Comparison of ENCODE assay signal across 8 cellular contexts in the genomic region with DNA sequence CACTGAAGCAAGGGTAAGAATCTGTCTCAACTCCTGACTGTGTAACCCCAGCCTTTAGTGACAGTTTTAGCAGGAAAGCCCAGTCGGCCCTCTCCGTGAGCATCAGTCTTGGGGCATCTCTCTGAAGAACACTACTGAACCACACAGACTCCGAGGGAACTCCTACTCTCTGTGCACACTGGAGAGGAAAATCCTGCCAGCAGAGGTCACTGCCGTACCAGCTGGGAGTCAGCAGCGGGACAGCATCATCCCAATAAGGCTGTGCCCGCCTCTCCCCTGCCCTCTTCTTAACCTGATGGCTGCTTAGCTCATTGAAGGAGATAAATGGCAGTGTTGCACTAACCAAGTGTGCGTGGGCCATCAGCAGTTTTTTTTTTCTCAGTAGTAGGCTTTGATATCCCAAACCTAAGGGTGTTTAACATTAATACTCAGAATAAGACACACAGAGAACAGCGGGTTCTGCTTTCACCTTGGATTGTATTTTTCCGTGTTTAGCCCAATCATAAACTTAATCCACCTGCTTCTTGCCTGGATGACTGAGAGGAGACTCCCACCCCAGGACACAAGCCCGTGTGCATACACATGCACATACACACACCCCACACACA. TPM values are rescaled to one million over a fixed set of nuclear protein-coding genes. Genes with fewer than 3 reads are reported as not detected.
DNase-seq lines count a peak whose midpoint lies in the region; ATAC-seq and TF ChIP-seq lines count a peak whose summit lies in the region.

No MANE protein-coding gene starts in this region.

- no peaks in the 10 kb centered on the region for H3K27me3 ChIP-seq in KMS-11 (ENCODE audit: insufficient read depth, low read depth)

- ATAC-seq in GM21723 (IDR thresholded peaks at IDR 0.05; ENCODE audit: unreplicated experiment) = peak; percentile 96
- peak; percentile 95 for ATAC-seq in esophagus mucosa
- ATAC-seq in naive thymus-derived CD8-positive, alpha-beta T cell = peak; percentile 100
- ATAC-seq in stimulated activated memory B cell treated with anti-CD40 and anti-IgM and Interleukin-4, amounts not matched to agents 10 μg/mL and 1 μg/mL and 100 μg/mL, for 72 hours = peak; percentile 94

- H3K36me3 ChIP-seq in KMS-11 (ENCODE audit: insufficient read depth) = no peaks in the 10 kb centered on the region

- H3K4me1 ChIP-seq in KMS-11 (ENCODE audit: low read depth, poor library complexity, severe bottlenecking) = peaks cover 5% of the 10 kb centered on the region

- peak; percentile 86 for DNase-seq in DMS53 (lab: John Stamatoyannopoulos, UW)
- DNase-seq in OCI-M1 (lab: John Stamatoyannopoulos, UW) = peak; percentile 91
- peak; percentile 87 for DNase-seq in activated T-cell treated with anti-CD3 and anti-CD28 coated beads for 24 hours (ENCODE audit: low read depth)
- DNase-seq in naive thymus-derived CD8-positive, alpha-beta T cell = peak; percentile 74 to 92 (median 84)

- no peak overlapping the region for H3K4me3 Mint-ChIP-seq in naive thymus-derived CD8-positive, alpha-beta T cell
- no peak overlapping the region for H3K4me3 Mint-ChIP-seq in stimulated activated memory B cell treated with anti-CD40 and anti-IgM and Interleukin-4, amounts not matched to agents 10 μg/mL and 1 μg/mL and 100 μg/mL, for 72 hours

- H3K27me3 Mint-ChIP-seq in naive thymus-derived CD8-positive, alpha-beta T cell = no peaks in the 10 kb centered on the region
- H3K27me3 Mint-ChIP-seq in stimulated activated memory B cell treated with anti-CD40 and anti-IgM and Interleukin-4, amounts not matched to agents 10 μg/mL and 1 μg/mL and 100 μg/mL, for 72 hours = no peaks in the 10 kb centered on the region

- peak overlapping the region in 2 of 10 donors; percentile 39 to 66 for H3K27ac Mint-ChIP-seq in naive thymus-derived CD8-positive, alpha-beta T cell
- H3K27ac Mint-ChIP-seq in stimulated activated memory B cell treated with anti-CD40 and anti-IgM and Interleukin-4, amounts not matched to agents 10 μg/mL and 1 μg/mL and 100 μg/mL, for 72 hours = no peak overlapping the region

- H2AFZ ChIP-seq in KMS-11 (ENCODE audit: low read depth) = peak overlapping the region; percentile 3; the same call in 1 of the 2 replicates

- H3K36me3 Mint-ChIP-seq in naive thymus-derived CD8-positive, alpha-beta T cell = peaks cover 0 to 5% (median 0%) of the 10 kb centered on the region in 3 donors
- H3K36me3 Mint-ChIP-seq in stimulated activated memory B cell treated with anti-CD40 and anti-IgM and Interleukin-4, amounts not matched to agents 10 μg/mL and 1 μg/mL and 100 μg/mL, for 72 hours = no peaks in the 10 kb centered on the region

- peaks cover 4 to 10% (median 8%) of the 10 kb centered on the region in 4 donors for H3K4me1 Mint-ChIP-seq in naive thymus-derived CD8-positive, alpha-beta T cell
- peaks cover 18% of the 10 kb centered on the region for H3K4me1 Mint-ChIP-seq in stimulated activated memory B cell treated with anti-CD40 and anti-IgM and Interleukin-4, amounts not matched to agents 10 μg/mL and 1 μg/mL and 100 μg/mL, for 72 hours

- peak; percentile 86 for TF ChIP-seq CTCF in KMS-11 (conservative IDR thresholded peaks at IDR 0.05; ENCODE audit: low read depth, low read length)

- H3K79me2 ChIP-seq in KMS-11 (ENCODE audit: insufficient read depth, low read depth) = no peaks in the 10 kb centered on the region

- H3K4me2 ChIP-seq in KMS-11 = no peak overlapping the region

- H4K20me1 ChIP-seq in KMS-11 (ENCODE audit: insufficient read depth) = no peaks in the 10 kb centered on the region

- no peak overlapping the region for H3K9ac ChIP-seq in KMS-11

- H3K9me3 Mint-ChIP-seq in naive thymus-derived CD8-positive, alpha-beta T cell = peaks cover 0 to 11% (median 3%) of the 10 kb centered on the region in 9 donors
- peaks cover 6% of the 10 kb centered on the region for H3K9me3 Mint-ChIP-seq in stimulated activated memory B cell treated with anti-CD40 and anti-IgM and Interleukin-4, amounts not matched to agents 10 μg/mL and 1 μg/mL and 100 μg/mL, for 72 hours

- POLR2A ChIA-PET in naive thymus-derived CD8-positive, alpha-beta T cell (lab: Charles Lee) = interaction anchor here (1.0 to 1.5 kb wide), 4 partner anchors 27 to 336 kb away, joined by 3 to 4 read pairs (median 3); no protein-coding TSS in a partner anchor

- H3K4me3 ChIP-seq in KMS-11 (IDR thresholded peaks at IDR 0.05; ENCODE audit: insufficient read depth, low read depth, low read length) = no peak overlapping the region

- no peak overlapping the region for H3K27ac ChIP-seq in KMS-11

RNA-seq across cellular contexts. Expression of gene RASA2, which starts 26.6 kb away (rescaled TPM):
- total RNA-seq in esophagus mucosa = 10.0 TPM
- total RNA-seq in naive thymus-derived CD8-positive, alpha-beta T cell = 100 to 1,000 TPM; 112 to 124 TPM
- 10 to 100 TPM; 55.0 to 66.8 (median 57.9) TPM for polyA plus RNA-seq in naive thymus-derived CD8-positive, alpha-beta T cell

Comparison
In these comparisons a context has a peak if more than half of its experiments do, and no peak if none do; other contexts are left out.
1. RNA of gene RASA2, which starts 26.6 kb away (total RNA-seq): 112 to 124 TPM in naive thymus-derived CD8-positive, alpha-beta T cell; 10.0 TPM in esophagus mucosa (single experiment); every median in the first group is over 10 times any median in the second.
2. Peak in every context shown above with its lines, with median percentiles within 50 percentile points of each other: DNase-seq and ATAC-seq.